8 cellular contexts compared by ENCODE assay signal in the genomic region with DNA sequence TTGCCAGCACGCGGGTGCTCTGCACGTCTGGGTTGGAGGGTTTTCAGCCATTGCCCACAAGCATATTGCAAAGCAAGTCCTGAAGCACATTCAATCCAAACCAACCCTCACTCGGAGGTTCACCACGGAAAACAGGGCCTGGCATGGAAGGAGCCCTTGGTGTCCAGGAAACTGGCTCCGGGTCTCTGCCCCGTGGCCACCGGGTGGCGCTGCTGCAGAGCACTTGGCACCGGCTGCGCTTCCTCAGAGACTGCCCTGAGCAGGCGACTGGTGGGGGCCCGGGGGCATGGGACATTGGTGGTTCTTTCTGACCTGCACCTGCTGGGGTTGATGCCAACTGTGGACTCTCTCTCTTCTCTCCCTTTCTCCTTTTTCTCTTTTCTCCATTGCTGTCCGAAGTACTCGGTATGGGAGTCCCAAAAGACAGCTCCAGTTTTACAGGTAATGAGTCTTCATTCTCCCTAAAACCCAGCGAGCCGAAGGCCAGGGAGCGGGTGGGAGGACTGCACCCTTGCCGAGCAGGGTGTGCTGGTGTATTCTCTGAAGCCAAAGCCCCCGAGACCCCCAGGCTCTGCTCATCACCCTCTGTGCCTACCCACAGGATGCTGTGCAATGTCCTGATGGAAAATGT. TPM values are rescaled to one million over a fixed set of nuclear protein-coding genes. Genes with fewer than 3 reads are reported as not detected.
DNase-seq lines count a peak whose midpoint lies in the region; ATAC-seq and TF ChIP-seq lines count a peak whose summit lies in the region.

No MANE protein-coding gene starts in this region.

- H3K27ac Mint-ChIP-seq in natural killer cell: peak overlapping the region; percentile 45 to 46

- H3K4me3 ChIP-seq in choroid plexus epithelial cell (ENCODE audit: low read depth, low read length): no peak overlapping the region

- DNase-seq in DMS 273 (lab: John Stamatoyannopoulos, UW; ENCODE audit: unreplicated experiment) (peak; percentile 79), DMS 273 treated with DMSO at 0.1 percent for 48 hours (lab: John Stamatoyannopoulos, UW) (no peak), NCI-H1092 treated with DMSO at 0.1 percent for 48 hours (lab: John Stamatoyannopoulos, UW) (peak; percentile 60), choroid plexus epithelial cell (ENCODE audit: low read depth) (peak; percentile 30), natural killer cell (peak; percentile 27), KG1 (lab: John Stamatoyannopoulos, UW) (no peak)

- TF ChIP-seq CTCF in choroid plexus epithelial cell (conservative IDR thresholded peaks at IDR 0.05; ENCODE audit: low read depth, low read length) (peak; percentile 69), natural killer cell (IDR thresholded peaks at IDR 0.05) (peak; percentile 53)

- peaks cover 30 to 47% of the 10 kb centered on the region in 2 donors for H3K4me1 Mint-ChIP-seq in natural killer cell

- no peaks in the 10 kb centered on the region for H3K36me3 Mint-ChIP-seq in natural killer cell

- H3K4me3 Mint-ChIP-seq in natural killer cell: no peak overlapping the region

- ATAC-seq in natural killer cell (peak; percentile 45 to 50 (median 48)), HG02840 (IDR thresholded peaks at IDR 0.05; ENCODE audit: low FRiP score, unreplicated experiment) (no peak), GM19395 (IDR thresholded peaks at IDR 0.05; ENCODE audit: unreplicated experiment) (no peak)

- no peaks in the 10 kb centered on the region for H3K9me3 Mint-ChIP-seq in natural killer cell

- no peaks in the 10 kb centered on the region for H3K27me3 Mint-ChIP-seq in natural killer cell (ENCODE audit: low read depth in 2 of 2)

- intact Hi-C loops in natural killer cell (cut with micrococcal nuclease): no loop called here

RNA-seq across cellular contexts. Expression of a gene that starts 4.1 kb away (rescaled TPM):
- total RNA-seq in natural killer cell: 100 to 1,000 TPM; 387 to 749 (median 430) TPM

RNA-seq across cellular contexts. Expression of a gene that starts 49.3 kb away (rescaled TPM):
- total RNA-seq in natural killer cell: 10 to 100 TPM in 2 of 3 donors, 1 to 10 TPM in 1; 6.3 to 14.7 (median 10.1) TPM

Comparison
In these comparisons a context has a peak if more than half of its experiments do, and no peak if none do; other contexts are left out.
1. DNase-seq: peak in DMS 273 (single experiment), NCI-H1092 treated with DMSO at 0.1 percent for 48 hours (single experiment), choroid plexus epithelial cell (single experiment) and natural killer cell (single experiment); none in DMS 273 treated with DMSO at 0.1 percent for 48 hours (single experiment) and KG1 (single experiment).
2. ATAC-seq: peak in natural killer cell (3 of 3); none in HG02840 (single experiment) and GM19395 (single experiment).